ENCODE assay signal across 14 cellular contexts in the genomic region with DNA sequence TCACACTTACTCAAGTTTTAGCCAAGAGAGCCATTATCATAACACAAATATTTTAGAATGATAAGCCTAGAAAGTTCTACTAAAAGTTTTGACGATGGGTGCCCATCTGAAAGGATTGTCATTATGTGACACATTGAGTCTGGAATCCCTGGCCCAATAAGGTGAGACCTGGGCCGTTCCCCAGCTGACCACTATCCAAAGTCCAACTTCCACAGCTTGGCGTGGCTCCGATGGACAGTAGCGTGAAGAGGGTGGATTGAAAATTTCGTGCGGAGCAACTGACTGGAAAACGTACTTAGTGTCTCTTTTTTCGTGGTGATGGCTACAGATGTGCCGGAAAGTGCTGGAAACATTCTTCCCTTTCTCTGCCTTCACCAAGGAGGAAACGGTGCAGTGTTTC.
DNase-seq lines count a peak whose midpoint lies in the region; ATAC-seq, FAIRE-seq and TF ChIP-seq lines count a peak whose summit lies in the region.
"Had no signal": no experiment of that assay in that cellular context is flagged by ENCODE, and none has a peak within 500 bp of the region (broad histone marks: within the 10 kb centered on the region; RNA-seq: fewer than 3 reads in every experiment).

No MANE protein-coding gene starts in this region.

- H3K9me3 ChIP-seq in HepG2 (ENCODE audit: low read length): no peaks in the 10 kb centered on the region
- no peaks in the 10 kb centered on the region for H3K9me3 ChIP-seq in gastrocnemius medialis
- H3K9me3 ChIP-seq: A549, BE2C had no signal

- no peak overlapping the region for H3K4me2 ChIP-seq in HepG2 (ENCODE audit: low read depth, low read length)
- H3K4me2 ChIP-seq: A549, GM23338 had no signal

- TF ChIP-seq EP300 in HepG2 (IDR thresholded peaks at IDR 0.05; ENCODE audit: low read depth in 2 of 2, low read length in 2 of 2) (no peak), HepG2 (CRISPR knock-in tag; IDR thresholded peaks at IDR 0.05; ENCODE audit: borderline replicate concordance) (no peak)

- H3K4me3 ChIP-seq in HepG2 (replicated peaks in 1 of 3; ENCODE audit: insufficient read depth in 1 of 3, low read depth in 2 of 3, low read length in 3 of 3) (no peak overlapping the region), gastrocnemius medialis (no peak overlapping the region)
- H3K4me3 ChIP-seq: A549, GM23338 had no signal

- ATAC-seq in HepG2 (no peak), GM21526 (IDR thresholded peaks at IDR 0.05; ENCODE audit: low FRiP score, unreplicated experiment) (no peak), gastrocnemius medialis (no peak)
- ATAC-seq: A549, GM23338 had no signal

- no peak overlapping the region for H3K9ac ChIP-seq in HepG2 (ENCODE audit: insufficient read depth, low read depth, low read length)

- H3K36me3 Mint-ChIP-seq in dendritic cell treated with granulocyte-macrophage colony-stimulating factor and Interleukin-4, amounts not matched to agents 40 ng/mL and 50 ng/mL, for 4 days (ENCODE audit: low read depth): no peaks in the 10 kb centered on the region
- no peaks in the 10 kb centered on the region for H3K36me3 Mint-ChIP-seq in nephron progenitor cell (ENCODE audit: low read depth)
- H3K36me3 Mint-ChIP-seq: CD8-positive, alpha-beta memory T cell had no signal

- no peaks in the 10 kb centered on the region for H3K9me3 Mint-ChIP-seq in dendritic cell treated with granulocyte-macrophage colony-stimulating factor and Interleukin-4, amounts not matched to agents 40 ng/mL and 50 ng/mL, for 4 days
- H3K9me3 Mint-ChIP-seq in nephron progenitor cell: no peaks in the 10 kb centered on the region
- H3K9me3 Mint-ChIP-seq: CD8-positive, alpha-beta memory T cell; GM23338; H9 had no signal

- WGBS in HepG2 (ENCODE audit: low lambda C conversion rate): 37% methylated on average over 10 of the region's 11 CpGs

- DNase-seq in HepG2 (ENCODE audit: low spot score) (no peak), nephron progenitor cell (no peak), gastrocnemius medialis (no peak), NCI-H146 treated with DMSO at 0.1 percent for 48 hours (lab: John Stamatoyannopoulos, UW; ENCODE audit: unreplicated experiment) (no peak)
- DNase-seq: BE2C; CD8-positive, alpha-beta memory T cell; DMS53; GF-D8; H9; IMR-90 had no signal

- no peak overlapping the region for H2AFZ ChIP-seq in HepG2 (ENCODE audit: low read length)
- H2AFZ ChIP-seq: GM23338 had no signal

- H3K27me3 ChIP-seq in HepG2 (ENCODE audit: control insufficient read depth in 1 of 2, insufficient read depth in 2 of 2, low read length in 2 of 2) (peaks cover 2 to 5% of the 10 kb centered on the region in 2 experiments; a peak in 2 of 5 replicates), gastrocnemius medialis (no peaks in the 10 kb centered on the region)
- H3K27me3 ChIP-seq: BE2C had no signal

- no TSS peak for BruUV-seq in HepG2 (replicated peaks; lab: Mats Ljungman, UMichigan)

- CTCF ChIA-PET in HepG2 (lab: Yijun Ruan, JAX; ENCODE audit: low intra/inter-chr PET ratio, low total read pairs): no interaction called here

- no peak for TF ChIP-seq RAD21 in HepG2 (CRISPR knock-in tag; IDR thresholded peaks at IDR 0.05)

- POLR2A ChIA-PET in HepG2 (lab: Yijun Ruan, JAX): no interaction called here

- no peaks in the 10 kb centered on the region for H4K20me1 ChIP-seq in HepG2 (ENCODE audit: insufficient read depth, low read length)

- TF ChIP-seq CTCF in HepG2 (CRISPR knock-in tag; IDR thresholded peaks at IDR 0.05) (no peak), nephron progenitor cell (IDR thresholded peaks at IDR 0.05) (no peak), gastrocnemius medialis (IDR thresholded peaks at IDR 0.05 in 4 of 5, conservative IDR thresholded peaks at IDR 0.05 in 1 of 5) (no peak)

- H3K79me2 ChIP-seq in HepG2 (ENCODE audit: insufficient read depth, low read length): no peaks in the 10 kb centered on the region

- H3K4me3 Mint-ChIP-seq in dendritic cell treated with granulocyte-macrophage colony-stimulating factor and Interleukin-4, amounts not matched to agents 40 ng/mL and 50 ng/mL, for 4 days: no peak overlapping the region
- H3K4me3 Mint-ChIP-seq in nephron progenitor cell: no peak overlapping the region
- H3K4me3 Mint-ChIP-seq: CD8-positive, alpha-beta memory T cell; GM23338; H9 had no signal

- peaks cover 49% of the 10 kb centered on the region for H3K4me1 Mint-ChIP-seq in dendritic cell treated with granulocyte-macrophage colony-stimulating factor and Interleukin-4, amounts not matched to agents 40 ng/mL and 50 ng/mL, for 4 days (ENCODE audit: low read depth)
- peaks cover 53% of the 10 kb centered on the region for H3K4me1 Mint-ChIP-seq in nephron progenitor cell
- H3K4me1 Mint-ChIP-seq: CD8-positive, alpha-beta memory T cell had no signal

- H3K27ac ChIP-seq in HepG2 (ENCODE audit: extremely low read length, insufficient read depth, low read length) (no peak overlapping the region), gastrocnemius medialis (no peak overlapping the region)
- H3K27ac ChIP-seq: A549 had no signal

- peaks cover 13% of the 10 kb centered on the region for H3K27me3 Mint-ChIP-seq in dendritic cell treated with granulocyte-macrophage colony-stimulating factor and Interleukin-4, amounts not matched to agents 40 ng/mL and 50 ng/mL, for 4 days
- peaks cover 2% of the 10 kb centered on the region for H3K27me3 Mint-ChIP-seq in nephron progenitor cell (ENCODE audit: low read depth, poor library complexity)

- no peak for FAIRE-seq in HepG2 (lab: Jason Lieb, UNC)
- FAIRE-seq: A549 had no signal

- H3K27ac Mint-ChIP-seq in dendritic cell treated with granulocyte-macrophage colony-stimulating factor and Interleukin-4, amounts not matched to agents 40 ng/mL and 50 ng/mL, for 4 days: peak overlapping the region; percentile 70
- peak overlapping the region; percentile 19 for H3K27ac Mint-ChIP-seq in nephron progenitor cell
- H3K27ac Mint-ChIP-seq: GM23338, H9 had no signal

- H3K4me1 ChIP-seq in HepG2 (ENCODE audit: insufficient read depth, low read length): peaks cover 12% of the 10 kb centered on the region; the same call in 1 of the 2 replicates
- no peaks in the 10 kb centered on the region for H3K4me1 ChIP-seq in gastrocnemius medialis

- intact Hi-C loops in dendritic cell treated with granulocyte-macrophage colony-stimulating factor and Interleukin-4, amounts not matched to agents 40 ng/mL and 50 ng/mL, for 4 days (cut with micrococcal nuclease): no loop called here
- intact Hi-C loops in HepG2 (cut with micrococcal nuclease; ENCODE audit: unreplicated experiment) (no loop called here), gastrocnemius medialis (cut with DNase I; ENCODE audit: low total_unique reads) (no loop called here)

- in situ Hi-C loops in HepG2 (cut with HindIII; ENCODE audit: extremely low pct_ligation_motif_present, low pct_unique_long_range_greater_than_20kb) (no loop called here), gastrocnemius medialis (cut with MboI; ENCODE audit: low sequenced_read_pairs in 4 of 4) (loop anchor here in 1 of 4 donors (25.0 kb wide), 1 partner anchor 567 kb away; no protein-coding TSS in a partner anchor)

- TF ChIP-seq POLR2A in HepG2 (IDR thresholded peaks at IDR 0.05; ENCODE audit: insufficient read depth in 1 of 2, low read depth in 2 of 2, low read length in 2 of 2) (no peak), gastrocnemius medialis (IDR thresholded peaks at IDR 0.05) (no peak)

- H3K36me3 ChIP-seq in HepG2 (replicated peaks in 1 of 2; ENCODE audit: control insufficient read depth in 1 of 2, insufficient read depth in 2 of 2, low read length in 2 of 2) (no peaks in the 10 kb centered on the region), gastrocnemius medialis (no peaks in the 10 kb centered on the region)
- H3K36me3 ChIP-seq: BE2C had no signal

TF ChIP-seq in HepG2, 621 proteins besides CTCF, POLR2A, EP300 and RAD21:
- TF ChIP-seq, protein P1, sequence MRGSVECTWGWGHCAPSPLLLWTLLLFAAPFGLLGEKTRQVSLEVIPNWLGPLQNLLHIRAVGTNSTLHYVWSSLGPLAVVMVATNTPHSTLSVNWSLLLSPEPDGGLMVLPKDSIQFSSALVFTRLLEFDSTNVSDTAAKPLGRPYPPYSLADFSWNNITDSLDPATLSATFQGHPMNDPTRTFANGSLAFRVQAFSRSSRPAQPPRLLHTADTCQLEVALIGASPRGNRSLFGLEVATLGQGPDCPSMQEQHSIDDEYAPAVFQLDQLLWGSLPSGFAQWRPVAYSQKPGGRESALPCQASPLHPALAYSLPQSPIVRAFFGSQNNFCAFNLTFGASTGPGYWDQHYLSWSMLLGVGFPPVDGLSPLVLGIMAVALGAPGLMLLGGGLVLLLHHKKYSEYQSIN (CRISPR knock-in tag; IDR thresholded peaks at IDR 0.05; ENCODE audit: borderline replicate concordance): no peak
- TF ChIP-seq HNF4A (CRISPR knock-in tag; IDR thresholded peaks at IDR 0.05) (peak; percentile 48), FOXK1 (CRISPR knock-in tag; IDR thresholded peaks at IDR 0.05; ENCODE audit: borderline replicate concordance, low read depth) (no peak)
- TF ChIP-seq, protein P2, sequence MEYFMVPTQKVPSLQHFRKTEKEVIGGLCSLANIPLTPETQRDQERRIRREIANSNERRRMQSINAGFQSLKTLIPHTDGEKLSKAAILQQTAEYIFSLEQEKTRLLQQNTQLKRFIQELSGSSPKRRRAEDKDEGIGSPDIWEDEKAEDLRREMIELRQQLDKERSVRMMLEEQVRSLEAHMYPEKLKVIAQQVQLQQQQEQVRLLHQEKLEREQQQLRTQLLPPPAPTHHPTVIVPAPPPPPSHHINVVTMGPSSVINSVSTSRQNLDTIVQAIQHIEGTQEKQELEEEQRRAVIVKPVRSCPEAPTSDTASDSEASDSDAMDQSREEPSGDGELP (IDR thresholded peaks at IDR 0.05; ENCODE audit: borderline replicate concordance, low read depth): 0 out of 2 replicates have a peak, but pooled peaks have one; percentile 11
TF ChIP-seq in HepG2: peak in this region for 2.
